ENCODE assay signal across 8 cellular contexts in the genomic region with DNA sequence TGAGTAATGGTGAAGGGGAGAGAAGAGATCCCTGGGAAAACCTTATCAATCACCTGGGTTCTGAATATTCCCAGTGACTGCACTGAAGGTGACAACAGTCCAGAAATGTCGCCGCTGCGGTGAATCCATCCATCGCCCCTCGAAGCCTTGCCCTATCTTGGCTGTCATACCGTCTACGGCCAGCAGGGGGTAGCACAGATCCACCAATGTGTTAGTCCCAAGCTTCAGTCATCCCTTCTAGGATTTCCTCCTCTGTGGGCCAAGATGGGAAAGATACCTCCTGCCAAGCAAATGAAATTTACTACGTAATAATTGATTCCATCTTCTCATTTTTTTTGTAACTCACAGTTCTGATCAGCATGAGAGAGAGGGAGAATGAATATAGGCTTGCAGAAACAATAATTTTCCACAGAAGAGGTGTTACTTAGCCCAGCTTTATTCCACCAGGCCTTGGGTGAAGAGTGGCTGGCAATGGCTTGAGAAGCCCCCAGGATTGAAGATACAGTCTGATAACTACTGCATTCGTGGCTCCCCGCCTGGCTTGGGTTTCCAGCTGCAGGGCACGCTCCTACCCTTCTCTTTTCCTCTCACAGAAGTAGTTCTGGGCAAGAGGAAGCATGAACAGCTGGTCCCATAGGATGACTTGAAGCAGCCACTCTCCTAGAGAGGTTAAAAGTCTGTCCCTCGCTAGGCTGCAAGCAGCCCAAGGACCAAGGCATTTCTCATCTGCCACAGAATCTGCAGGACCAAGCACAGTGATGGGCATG. TPM values are rescaled to one million over a fixed set of nuclear protein-coding genes. Genes with fewer than 3 reads are reported as not detected.
DNase-seq lines count a peak whose midpoint lies in the region; ATAC-seq and TF ChIP-seq lines count a peak whose summit lies in the region.

No MANE protein-coding gene starts in this region.

- H3K27me3 Mint-ChIP-seq in natural killer cell treated with Interleukin-12 subunit alpha and Interleukin-12 subunit beta and Interleukin-15 and Interleukin-18, amount 100 ng/mL, for 72 hours: no peaks in the 10 kb centered on the region
- no peaks in the 10 kb centered on the region for H3K27me3 Mint-ChIP-seq in stimulated activated naive CD8-positive, alpha-beta T cell treated with anti-CD3 and anti-CD28 coated beads, Interleukin-15, Interleukin-2, amounts not matched to agents 100 ng/mL and 50 ng/mL, for 24 hours

- BruUV-seq in Panc1 (replicated peaks; lab: Mats Ljungman, UMichigan): no TSS peak

- no peak overlapping the region for H3K4me3 ChIP-seq in Panc1 (ENCODE audit: low read depth in 2 of 2, low read length in 2 of 2)

- no peaks in the 10 kb centered on the region for H3K36me3 Mint-ChIP-seq in natural killer cell treated with Interleukin-12 subunit alpha and Interleukin-12 subunit beta and Interleukin-15 and Interleukin-18, amount 100 ng/mL, for 72 hours
- H3K36me3 Mint-ChIP-seq in stimulated activated naive CD8-positive, alpha-beta T cell treated with anti-CD3 and anti-CD28 coated beads, Interleukin-15, Interleukin-2, amounts not matched to agents 100 ng/mL and 50 ng/mL, for 24 hours (ENCODE audit: low read depth): peaks cover 70% of the 10 kb centered on the region

- TF ChIP-seq CTCF in Panc1 (IDR thresholded peaks at IDR 0.05): peak; percentile 83

- no peaks in the 10 kb centered on the region for H3K9me3 Mint-ChIP-seq in natural killer cell treated with Interleukin-12 subunit alpha and Interleukin-12 subunit beta and Interleukin-15 and Interleukin-18, amount 100 ng/mL, for 72 hours
- no peaks in the 10 kb centered on the region for H3K9me3 Mint-ChIP-seq in stimulated activated naive CD8-positive, alpha-beta T cell treated with anti-CD3 and anti-CD28 coated beads, Interleukin-15, Interleukin-2, amounts not matched to agents 100 ng/mL and 50 ng/mL, for 24 hours

- peak; percentile 89 for DNase-seq in D341Med (ENCODE audit: low spot score)
- peak; percentile 87 for DNase-seq in Kasumi-1 (lab: John Stamatoyannopoulos, UW)
- no peak for DNase-seq in Panc1 (ENCODE audit: low read depth, low spot score)
- DNase-seq in activated T-cell treated with anti-CD3 and anti-CD28 coated beads, Interleukin-2, amount 50 U/mL, for 1 hour: peak; percentile 92
- peak; percentile 87 for DNase-seq in natural killer cell treated with Interleukin-12 subunit alpha and Interleukin-12 subunit beta and Interleukin-15 and Interleukin-18, amount 100 ng/mL, for 72 hours (ENCODE audit: low spot score)

- peak overlapping the region; percentile 71 to 81 for H3K27ac Mint-ChIP-seq in natural killer cell treated with Interleukin-12 subunit alpha and Interleukin-12 subunit beta and Interleukin-15 and Interleukin-18, amount 100 ng/mL, for 72 hours
- H3K27ac Mint-ChIP-seq in stimulated activated naive CD8-positive, alpha-beta T cell treated with anti-CD3 and anti-CD28 coated beads, Interleukin-15, Interleukin-2, amounts not matched to agents 100 ng/mL and 50 ng/mL, for 24 hours: peak overlapping the region; percentile 87

- CTCF ChIA-PET in Panc1 (lab: Charles Lee): interaction anchor here (0.7 to 1.8 kb wide), 5 partner anchors 9 to 83 kb away, joined by 3 to 14 read pairs (median 4); partner anchors contain the start of gene ACBD4

- intact Hi-C loops in Panc1 (cut with micrococcal nuclease; ENCODE audit: unreplicated experiment): loop anchor here (1.0 kb wide), 1 partner anchor 16 kb away; no protein-coding TSS in a partner anchor

- H3K27me3 ChIP-seq in Panc1 (ENCODE audit: control insufficient read depth, insufficient read depth, low read length): no peaks in the 10 kb centered on the region

- H3K4me1 ChIP-seq in Panc1 (ENCODE audit: control insufficient read depth, insufficient read depth, low read length): peaks cover 10% of the 10 kb centered on the region

- no peak overlapping the region for H3K27ac ChIP-seq in Panc1 (ENCODE audit: low read length)

- H3K4me1 Mint-ChIP-seq in natural killer cell treated with Interleukin-12 subunit alpha and Interleukin-12 subunit beta and Interleukin-15 and Interleukin-18, amount 100 ng/mL, for 72 hours (ENCODE audit: low read depth in 2 of 2): peaks cover 32 to 35% of the 10 kb centered on the region in 2 donors
- H3K4me1 Mint-ChIP-seq in stimulated activated naive CD8-positive, alpha-beta T cell treated with anti-CD3 and anti-CD28 coated beads, Interleukin-15, Interleukin-2, amounts not matched to agents 100 ng/mL and 50 ng/mL, for 24 hours (ENCODE audit: low read depth): peaks cover 37% of the 10 kb centered on the region

- H3K4me3 Mint-ChIP-seq in natural killer cell treated with Interleukin-12 subunit alpha and Interleukin-12 subunit beta and Interleukin-15 and Interleukin-18, amount 100 ng/mL, for 72 hours: peak overlapping the region; percentile 81
- H3K4me3 Mint-ChIP-seq in stimulated activated naive CD8-positive, alpha-beta T cell treated with anti-CD3 and anti-CD28 coated beads, Interleukin-15, Interleukin-2, amounts not matched to agents 100 ng/mL and 50 ng/mL, for 24 hours: peak overlapping the region; percentile 91

- ATAC-seq in Panc1 (peak; percentile 81), esophagus mucosa (peak; percentile 83), HG02970 (IDR thresholded peaks at IDR 0.05; ENCODE audit: low FRiP score, unreplicated experiment) (no peak)
- ATAC-seq in natural killer cell treated with Interleukin-12 subunit alpha and Interleukin-12 subunit beta and Interleukin-15 and Interleukin-18, amount 100 ng/mL, for 72 hours: peak; percentile 41 to 59

- in situ Hi-C loops in Panc1 (cut with HindIII; ENCODE audit: low pct_unique_long_range_greater_than_20kb, low sequenced_read_pairs): no loop called here

- no peaks in the 10 kb centered on the region for H3K9me3 ChIP-seq in Panc1 (ENCODE audit: control insufficient read depth, insufficient read depth, low read depth, low read length)

- H3K36me3 ChIP-seq in Panc1 (ENCODE audit: control insufficient read depth, insufficient read depth, low read length): no peaks in the 10 kb centered on the region

- POLR2A ChIA-PET in Panc1 (lab: Charles Lee): interaction anchor here (0.5 to 0.7 kb wide), 2 partner anchors 71 to 138 kb away, joined by 6 to 12 read pairs; partner anchors contain the start of gene HEXIM1

RNA-seq across cellular contexts. Expression of gene FMNL1, which starts 2.6 kb away (rescaled TPM):
- 20.0 TPM for total RNA-seq in Panc1 (2021; ENCODE audit: unreplicated experiment)
- polyA plus RNA-seq in Panc1 (2012; ENCODE audit: insufficient read length): 23.8 TPM
- total RNA-seq in esophagus mucosa: 2.6 TPM
- total RNA-seq in natural killer cell treated with Interleukin-12 subunit alpha and Interleukin-12 subunit beta and Interleukin-15 and Interleukin-18, amount 100 ng/mL, for 72 hours: 100 to 1,000 TPM; 280 to 380 TPM

RNA-seq across cellular contexts. Expression of gene SPATA32, which starts 42.8 kb away (rescaled TPM):
- total RNA-seq in Panc1 (2021; ENCODE audit: unreplicated experiment): 0.26 TPM
- 0.17 TPM for polyA plus RNA-seq in Panc1 (2012; ENCODE audit: insufficient read length)
- 0.24 TPM for total RNA-seq in esophagus mucosa
- total RNA-seq in natural killer cell treated with Interleukin-12 subunit alpha and Interleukin-12 subunit beta and Interleukin-15 and Interleukin-18, amount 100 ng/mL, for 72 hours: under 1 TPM; 0.62 to 0.81 TPM

RNA-seq across cellular contexts. Expression of gene HEXIM2, which starts 57.4 kb away (rescaled TPM):
- total RNA-seq in Panc1 (2021; ENCODE audit: unreplicated experiment) (4.5 TPM), esophagus mucosa (4.7 TPM)
- 10.5 TPM for polyA plus RNA-seq in Panc1 (2012; ENCODE audit: insufficient read length)
- total RNA-seq in natural killer cell treated with Interleukin-12 subunit alpha and Interleukin-12 subunit beta and Interleukin-15 and Interleukin-18, amount 100 ng/mL, for 72 hours: 10 to 100 TPM in 1 of 2 donors, 1 to 10 TPM in 1; 6.1 to 10.7 TPM

Comparison
In these comparisons a context has a peak if more than half of its experiments do, and no peak if none do; other contexts are left out.
1. RNA of gene FMNL1, which starts 2.6 kb away (total RNA-seq): 280 to 380 TPM in natural killer cell treated with Interleukin-12 subunit alpha and Interleukin-12 subunit beta and Interleukin-15 and Interleukin-18, amount 100 ng/mL, for 72 hours; 20.0 TPM in Panc1 (single experiment) and 2.6 TPM in esophagus mucosa (single experiment); every median in the first group is over 10 times any median in the second.